In the genomic region with DNA sequence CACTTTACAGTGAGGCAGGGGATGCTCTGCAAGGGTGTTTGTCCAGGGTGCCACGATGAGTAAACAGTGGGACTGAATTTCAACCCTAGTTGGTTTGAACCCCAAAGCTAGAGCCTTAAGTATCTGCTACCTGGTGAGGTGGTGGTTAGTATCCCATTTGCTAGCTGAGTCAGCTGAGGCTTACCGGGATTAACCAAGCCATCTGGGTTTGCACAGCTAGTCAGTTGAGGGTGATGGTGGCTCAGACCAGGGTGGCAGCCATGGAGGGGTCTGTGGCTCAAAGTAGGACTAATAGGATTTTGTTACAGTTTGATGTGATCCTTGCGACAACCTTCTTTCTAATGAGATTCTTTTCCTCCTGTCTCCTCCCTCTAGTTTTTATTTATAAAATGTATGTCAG, we compare ENCODE assay signal across 1 cellular context.
TF ChIP-seq lines count a peak whose summit lies in the region.

No MANE protein-coding gene starts in this region.

TF ChIP-seq in IMR-90, 13 proteins besides CTCF, POLR2A, EP300 and RAD21 (continued from another document):
- TF ChIP-seq MXI1 (IDR thresholded peaks at IDR 0.05; ENCODE audit: borderline replicate concordance, low read depth, low read length) = no peak
- TF ChIP-seq CEBPB (IDR thresholded peaks at IDR 0.05; ENCODE audit: low read depth, low read length) = no peak
TF ChIP-seq in IMR-90: peak in this region for 0.
